9 cellular contexts compared by ENCODE assay signal in the genomic region with DNA sequence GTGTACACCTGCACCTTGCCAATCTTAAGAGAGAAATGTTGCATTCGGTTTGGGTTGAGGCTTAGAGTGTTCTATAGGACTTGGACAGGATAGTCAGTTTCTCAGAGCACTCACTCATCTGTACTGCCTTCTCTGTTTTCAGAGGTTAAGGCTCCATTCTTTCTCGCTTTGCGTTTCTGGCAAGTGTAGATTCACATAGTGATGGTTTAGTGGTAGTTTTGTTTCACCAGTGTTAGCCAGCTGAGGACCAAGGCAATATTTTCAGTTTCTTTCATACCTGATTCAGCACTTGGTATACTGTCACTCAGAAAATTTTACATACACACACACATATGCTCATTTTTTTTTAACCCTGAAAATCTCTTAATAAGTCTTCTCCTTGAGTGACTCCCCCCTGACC. TPM values are rescaled to one million over a fixed set of nuclear protein-coding genes. Genes with fewer than 3 reads are reported as not detected.
DNase-seq lines count a peak whose midpoint lies in the region; ATAC-seq, FAIRE-seq and TF ChIP-seq lines count a peak whose summit lies in the region.
"Had no signal": no experiment of that assay in that cellular context is flagged by ENCODE, and none has a peak within 500 bp of the region (broad histone marks: within the 10 kb centered on the region; RNA-seq: fewer than 3 reads in every experiment).

No MANE protein-coding gene starts in this region.

- TF ChIP-seq EP300 in HepG2 (IDR thresholded peaks at IDR 0.05; ENCODE audit: low read depth in 2 of 2, low read length in 2 of 2) (no peak), HepG2 (CRISPR knock-in tag; IDR thresholded peaks at IDR 0.05; ENCODE audit: borderline replicate concordance) (no peak), tibial nerve (IDR thresholded peaks at IDR 0.05) (no peak)

- H4K20me1 ChIP-seq in HepG2 (ENCODE audit: insufficient read depth, low read length) = 0 out of 2 replicates have a peak, but pooled peaks cover 4% of the 10 kb centered on the region

- ATAC-seq in activated T-cell treated with anti-CD3 and anti-CD28 coated beads, Interleukin-2, amount 50 U/mL, for 72 hours (replicated peaks in 1 of 2) = no peak
- no peak for ATAC-seq in activated naive CD8-positive, alpha-beta T cell treated with anti-CD3 and anti-CD28 coated beads, Interleukin-2, amount 10 ng/mL, durations not matched to agents 7 days and 5 days (ENCODE audit: low read depth)
- no peak for ATAC-seq in HepG2

- peak overlapping the region; percentile 92 for H3K27ac Mint-ChIP-seq in activated T-cell treated with anti-CD3 and anti-CD28 coated beads, Interleukin-2, amount 50 U/mL, for 72 hours
- H3K27ac Mint-ChIP-seq in activated naive CD8-positive, alpha-beta T cell treated with anti-CD3 and anti-CD28 coated beads, Interleukin-2, amount 10 ng/mL, durations not matched to agents 7 days and 5 days = peak overlapping the region; percentile 96

- peak overlapping the region; percentile 78 to 99 (median 97) for H3K4me3 ChIP-seq in HepG2 (replicated peaks in 1 of 3; ENCODE audit: insufficient read depth in 1 of 3, low read depth in 2 of 3, low read length in 3 of 3)
- peak overlapping the region in 3 of 4 donors; percentile 77 to 100 (median 99) for H3K4me3 ChIP-seq in tibial nerve

- peak overlapping the region; percentile 92 for H3K9ac ChIP-seq in HepG2 (ENCODE audit: insufficient read depth, low read depth, low read length)

- H3K27me3 ChIP-seq in HepG2 (ENCODE audit: control insufficient read depth in 1 of 2, insufficient read depth in 2 of 2, low read length in 2 of 2) = no peaks in the 10 kb centered on the region; a peak in 1 of 5 replicates
- H3K27me3 ChIP-seq in tibial nerve = no peaks in the 10 kb centered on the region

- H3K36me3 ChIP-seq in HepG2 (replicated peaks in 1 of 2; ENCODE audit: control insufficient read depth in 1 of 2, insufficient read depth in 2 of 2, low read length in 2 of 2) = peaks cover 27 to 30% of the 10 kb centered on the region in 2 experiments
- peaks cover 0 to 40% (median 9%) of the 10 kb centered on the region in 3 donors for H3K36me3 ChIP-seq in tibial nerve

- no peaks in the 10 kb centered on the region for H3K27me3 Mint-ChIP-seq in activated T-cell treated with anti-CD3 and anti-CD28 coated beads, Interleukin-2, amount 50 U/mL, for 72 hours (ENCODE audit: low read depth)
- no peaks in the 10 kb centered on the region for H3K27me3 Mint-ChIP-seq in activated naive CD8-positive, alpha-beta T cell treated with anti-CD3 and anti-CD28 coated beads, Interleukin-2, amount 10 ng/mL, durations not matched to agents 7 days and 5 days

- CTCF ChIA-PET in HepG2 (lab: Yijun Ruan, JAX; ENCODE audit: low intra/inter-chr PET ratio, low total read pairs) = no interaction called here

- peak overlapping the region; percentile 52 for H3K27ac ChIP-seq in HepG2 (ENCODE audit: extremely low read length, insufficient read depth, low read length)
- peak overlapping the region in 1 of 4 donors; percentile 93 for H3K27ac ChIP-seq in tibial nerve

- intact Hi-C loops in HepG2 (cut with micrococcal nuclease; ENCODE audit: unreplicated experiment) = loop anchor here (5.0 kb wide), 1 partner anchor 40 kb away; the partner anchor contains the start of gene AP1G1

- POLR2A ChIA-PET in activated naive CD8-positive, alpha-beta T cell treated with anti-CD3 and anti-CD28 coated beads, Interleukin-2, amount 10 ng/mL, durations not matched to agents 7 days and 5 days (lab: Charles Lee) = interaction anchor here (1.1 to 3.0 kb wide), 4 partner anchors 26 to 38 kb away, joined by 3 to 16 read pairs (median 13); partner anchors contain the start of genes AP1G1 and ZNF821
- POLR2A ChIA-PET in HepG2 (lab: Yijun Ruan, JAX) = interaction anchor here (1.4 kb wide), 1 partner anchor 38 kb away, joined by 5 read pairs; the partner anchor contains the start of gene AP1G1

- TF ChIP-seq POLR2A in HepG2 (IDR thresholded peaks at IDR 0.05; ENCODE audit: insufficient read depth in 1 of 2, low read depth in 2 of 2, low read length in 2 of 2) = no peak
- no peak for TF ChIP-seq POLR2A in tibial nerve (IDR thresholded peaks at IDR 0.05)

- H3K4me3 Mint-ChIP-seq in activated T-cell treated with anti-CD3 and anti-CD28 coated beads, Interleukin-2, amount 50 U/mL, for 72 hours = peak overlapping the region; percentile 95 to 97
- peak overlapping the region; percentile 94 for H3K4me3 Mint-ChIP-seq in activated naive CD8-positive, alpha-beta T cell treated with anti-CD3 and anti-CD28 coated beads, Interleukin-2, amount 10 ng/mL, durations not matched to agents 7 days and 5 days

- H3K4me1 ChIP-seq in HepG2 (ENCODE audit: insufficient read depth, low read length) (peaks cover 27% of the 10 kb centered on the region), tibial nerve (peaks cover 0 to 25% (median 7%) of the 10 kb centered on the region in 4 donors)

- no peak for DNase-seq in activated T-cell treated with anti-CD3 and anti-CD28 coated beads, Interleukin-2, amount 50 U/mL, for 72 hours
- DNase-seq in activated T-cell treated with anti-CD3 and anti-CD28 coated beads for 4 hours (no peak), HepG2 (ENCODE audit: low spot score) (no peak), tibial nerve (ENCODE audit: low spot score in 2 of 2) (no peak), KBM-7 (no peak), UCSD-AML1 (lab: John Stamatoyannopoulos, UW; ENCODE audit: unreplicated experiment) (no peak), NCI-H187 treated with DMSO at 0.1 percent for 48 hours (lab: John Stamatoyannopoulos, UW) (no peak)
- DNase-seq in activated naive CD8-positive, alpha-beta T cell treated with anti-CD3 and anti-CD28 coated beads, Interleukin-2, amount 10 ng/mL, durations not matched to agents 7 days and 5 days = no peak

- H3K9me3 Mint-ChIP-seq in activated T-cell treated with anti-CD3 and anti-CD28 coated beads, Interleukin-2, amount 50 U/mL, for 72 hours = no peaks in the 10 kb centered on the region
- H3K9me3 Mint-ChIP-seq in activated naive CD8-positive, alpha-beta T cell treated with anti-CD3 and anti-CD28 coated beads, Interleukin-2, amount 10 ng/mL, durations not matched to agents 7 days and 5 days = no peaks in the 10 kb centered on the region

- in situ Hi-C loops in HepG2 (cut with HindIII; ENCODE audit: extremely low pct_ligation_motif_present, low pct_unique_long_range_greater_than_20kb) (no loop called here), KBM-7 (cut with MboI; ENCODE audit: low pct_unique_long_range_greater_than_20kb, low sequenced_read_pairs) (no loop called here)

- H3K36me3 Mint-ChIP-seq in activated T-cell treated with anti-CD3 and anti-CD28 coated beads, Interleukin-2, amount 50 U/mL, for 72 hours (ENCODE audit: insufficient read depth in 2 of 2) = peaks cover 13 to 18% of the 10 kb centered on the region in 2 donors
- peaks cover 22% of the 10 kb centered on the region for H3K36me3 Mint-ChIP-seq in activated naive CD8-positive, alpha-beta T cell treated with anti-CD3 and anti-CD28 coated beads, Interleukin-2, amount 10 ng/mL, durations not matched to agents 7 days and 5 days

- TF ChIP-seq CTCF in HepG2 (CRISPR knock-in tag; IDR thresholded peaks at IDR 0.05) = no peak
- no peak for TF ChIP-seq CTCF in tibial nerve (IDR thresholded peaks at IDR 0.05)

- H3K4me2 ChIP-seq in HepG2 (ENCODE audit: low read depth, low read length) = peak overlapping the region; percentile 91

- no TSS peak for BruUV-seq in HepG2 (replicated peaks; lab: Mats Ljungman, UMichigan)

- H3K79me2 ChIP-seq in HepG2 (ENCODE audit: insufficient read depth, low read length) = peaks cover 22% of the 10 kb centered on the region

- FAIRE-seq in HepG2 (lab: Jason Lieb, UNC) = no peak
- FAIRE-seq: D721Med had no signal

- H3K4me1 Mint-ChIP-seq in activated T-cell treated with anti-CD3 and anti-CD28 coated beads, Interleukin-2, amount 50 U/mL, for 72 hours (ENCODE audit: low read depth) = peaks cover 71% of the 10 kb centered on the region
- H3K4me1 Mint-ChIP-seq in activated naive CD8-positive, alpha-beta T cell treated with anti-CD3 and anti-CD28 coated beads, Interleukin-2, amount 10 ng/mL, durations not matched to agents 7 days and 5 days = peaks cover 28% of the 10 kb centered on the region

- no peak for TF ChIP-seq RAD21 in HepG2 (CRISPR knock-in tag; IDR thresholded peaks at IDR 0.05)

- WGBS in HepG2 (ENCODE audit: low lambda C conversion rate) = 53% methylated on average over 3 of the region's 3 CpGs
- WGBS in tibial nerve, 2 donors = 61 to 69% methylated on average over 3 of the region's 3 CpGs

- no peak overlapping the region for H2AFZ ChIP-seq in HepG2 (ENCODE audit: low read length)

- H3K9me3 ChIP-seq in HepG2 (ENCODE audit: low read length) (no peaks in the 10 kb centered on the region), tibial nerve (no peaks in the 10 kb centered on the region)

RNA-seq across cellular contexts. Expression of gene ATXN1L, which starts 1.3 kb away (rescaled TPM):
- total RNA-seq in activated T-cell treated with anti-CD3 and anti-CD28 coated beads, Interleukin-2, amount 50 U/mL, for 72 hours = 10 to 100 TPM; 21.7 to 25.8 TPM
- 10 to 100 TPM; 27.8 to 28.3 TPM for total RNA-seq in activated naive CD8-positive, alpha-beta T cell treated with anti-CD3 and anti-CD28 coated beads, Interleukin-2, amount 10 ng/mL, durations not matched to agents 7 days and 5 days
- total RNA-seq in HepG2 (2016; rRNA removed; fragmentation: Illumina TruSeq; extraction: Trizol) = 22.4 and 23.6 TPM in 2 replicates
- 3.6 and 5.9 TPM in 2 replicates for total RNA-seq in HepG2 (2016; cell fraction: cytosol; rRNA removed; fragmentation: Illumina TruSeq; extraction: Trizol; ENCODE audit: low read depth)
- total RNA-seq in HepG2 (2016; cell fraction: insoluble cytoplasmic fraction; rRNA removed; fragmentation: Illumina TruSeq; extraction: Trizol) = 20.9 and 21.7 TPM in 2 replicates
- 10.7 and 13.4 TPM in 2 replicates for total RNA-seq in HepG2 (2016; cell fraction: membrane; rRNA removed; fragmentation: Illumina TruSeq; extraction: Trizol)
- total RNA-seq in HepG2 (2016; cell fraction: nucleus; rRNA removed; fragmentation: Illumina TruSeq; extraction: Trizol) = 21.5 and 23.5 TPM in 2 replicates
- 19.6 and 20.0 TPM in 2 replicates for polyA plus RNA-seq in HepG2 (2011; rRNA removed)
- polyA plus RNA-seq in HepG2 (2011; cell fraction: cytosol; rRNA removed) = 13.1 and 13.9 TPM in 2 replicates
- polyA plus RNA-seq in HepG2 (2011; cell fraction: nucleus; rRNA removed) = 33.8 and 34.8 TPM in 2 replicates
- 16.8 and 18.1 TPM in 2 replicates for polyA plus RNA-seq in HepG2 (2012)
- polyA plus RNA-seq in HepG2 (2016; cell fraction: cytosol; fragmentation: Illumina TruSeq; extraction: Trizol; ENCODE audit: low read depth) = 1.9 and 3.5 TPM in 2 replicates
- 14.9 and 15.2 TPM in 2 replicates for polyA plus RNA-seq in HepG2 (2016; cell fraction: insoluble cytoplasmic fraction; fragmentation: Illumina TruSeq; extraction: Trizol; ENCODE audit: low read depth)
- 5.2 and 5.3 TPM in 2 replicates for polyA plus RNA-seq in HepG2 (2016; cell fraction: membrane; fragmentation: Illumina TruSeq; extraction: Trizol; ENCODE audit: low read depth)
- 25.4 and 26.1 TPM in 2 replicates for polyA plus RNA-seq in HepG2 (2016; cell fraction: nucleus; fragmentation: Illumina TruSeq; extraction: Trizol; ENCODE audit: insufficient read depth, low read depth)
- polyA minus RNA-seq in HepG2 (2011; rRNA and poly(A)+ RNA removed; ENCODE audit: low replicate concordance) = 27.5 and 35.3 TPM in 2 replicates
- 11.6 and 12.9 TPM in 2 replicates for polyA minus RNA-seq in HepG2 (2011; cell fraction: cytosol; rRNA and poly(A)+ RNA removed)
- polyA minus RNA-seq in HepG2 (2011; cell fraction: nucleus; rRNA and poly(A)+ RNA removed) = 26.9 and 31.0 TPM in 2 replicates
- total RNA-seq in tibial nerve = 10 to 100 TPM; 24.9 to 35.1 (median 30.0) TPM

RNA-seq across cellular contexts. Expression of gene ZNF821, which starts 36.9 kb away (rescaled TPM):
- 10 to 100 TPM; 12.7 to 15.4 TPM for total RNA-seq in activated T-cell treated with anti-CD3 and anti-CD28 coated beads, Interleukin-2, amount 50 U/mL, for 72 hours
- total RNA-seq in activated naive CD8-positive, alpha-beta T cell treated with anti-CD3 and anti-CD28 coated beads, Interleukin-2, amount 10 ng/mL, durations not matched to agents 7 days and 5 days = 1 to 10 TPM; 5.7 to 8.0 TPM
- total RNA-seq in HepG2 (2016; rRNA removed; fragmentation: Illumina TruSeq; extraction: Trizol) = 6.0 and 7.0 TPM in 2 replicates
- total RNA-seq in HepG2 (2016; cell fraction: cytosol; rRNA removed; fragmentation: Illumina TruSeq; extraction: Trizol; ENCODE audit: low read depth) = 4.9 and 5.9 TPM in 2 replicates
- total RNA-seq in HepG2 (2016; cell fraction: insoluble cytoplasmic fraction; rRNA removed; fragmentation: Illumina TruSeq; extraction: Trizol) = 6.5 and 7.8 TPM in 2 replicates
- total RNA-seq in HepG2 (2016; cell fraction: membrane; rRNA removed; fragmentation: Illumina TruSeq; extraction: Trizol) = 9.7 and 9.9 TPM in 2 replicates
- 5.0 and 7.0 TPM in 2 replicates for total RNA-seq in HepG2 (2016; cell fraction: nucleus; rRNA removed; fragmentation: Illumina TruSeq; extraction: Trizol)
- polyA plus RNA-seq in HepG2 (2011; rRNA removed) = 8.2 and 9.1 TPM in 2 replicates
- polyA plus RNA-seq in HepG2 (2011; cell fraction: cytosol; rRNA removed) = 7.8 and 7.9 TPM in 2 replicates
- 13.1 and 13.6 TPM in 2 replicates for polyA plus RNA-seq in HepG2 (2011; cell fraction: nucleus; rRNA removed)
- 4.8 and 7.2 TPM in 2 replicates for polyA plus RNA-seq in HepG2 (2012)
- polyA plus RNA-seq in HepG2 (2016; cell fraction: cytosol; fragmentation: Illumina TruSeq; extraction: Trizol; ENCODE audit: low read depth) = 3.0 and 3.2 TPM in 2 replicates
- polyA plus RNA-seq in HepG2 (2016; cell fraction: insoluble cytoplasmic fraction; fragmentation: Illumina TruSeq; extraction: Trizol; ENCODE audit: low read depth) = 5.8 and 7.3 TPM in 2 replicates
- 4.2 and 6.2 TPM in 2 replicates for polyA plus RNA-seq in HepG2 (2016; cell fraction: membrane; fragmentation: Illumina TruSeq; extraction: Trizol; ENCODE audit: low read depth)
- polyA plus RNA-seq in HepG2 (2016; cell fraction: nucleus; fragmentation: Illumina TruSeq; extraction: Trizol; ENCODE audit: insufficient read depth, low read depth) = 7.5 and 8.7 TPM in 2 replicates
- polyA minus RNA-seq in HepG2 (2011; rRNA and poly(A)+ RNA removed; ENCODE audit: low replicate concordance) = 4.7 and 11.8 TPM in 2 replicates
- 5.3 and 5.9 TPM in 2 replicates for polyA minus RNA-seq in HepG2 (2011; cell fraction: cytosol; rRNA and poly(A)+ RNA removed)
- 9.3 and 11.5 TPM in 2 replicates for polyA minus RNA-seq in HepG2 (2011; cell fraction: nucleus; rRNA and poly(A)+ RNA removed)
- 10 to 100 TPM in 1 of 4 donors, 1 to 10 TPM in 3; 3.5 to 18.9 (median 4.3) TPM for total RNA-seq in tibial nerve

RNA-seq across cellular contexts. Expression of gene AP1G1, which starts 38.5 kb away (rescaled TPM):
- 10 to 100 TPM; 83.2 to 87.0 TPM for total RNA-seq in activated T-cell treated with anti-CD3 and anti-CD28 coated beads, Interleukin-2, amount 50 U/mL, for 72 hours
- 10 to 100 TPM; 86.3 to 93.2 TPM for total RNA-seq in activated naive CD8-positive, alpha-beta T cell treated with anti-CD3 and anti-CD28 coated beads, Interleukin-2, amount 10 ng/mL, durations not matched to agents 7 days and 5 days
- total RNA-seq in HepG2 (2016; rRNA removed; fragmentation: Illumina TruSeq; extraction: Trizol) (66.2 and 87.1 TPM in 2 replicates), tibial nerve (100 to 1,000 TPM in 1 of 4 donors, 10 to 100 TPM in 3; 68.4 to 100 (median 95.6) TPM)
- 7.1 TPM in 2 replicates for total RNA-seq in HepG2 (2016; cell fraction: cytosol; rRNA removed; fragmentation: Illumina TruSeq; extraction: Trizol; ENCODE audit: low read depth)
- total RNA-seq in HepG2 (2016; cell fraction: insoluble cytoplasmic fraction; rRNA removed; fragmentation: Illumina TruSeq; extraction: Trizol) = 66.4 and 87.7 TPM in 2 replicates
- total RNA-seq in HepG2 (2016; cell fraction: membrane; rRNA removed; fragmentation: Illumina TruSeq; extraction: Trizol) = 21.0 and 22.8 TPM in 2 replicates
- 90.7 and 111 TPM in 2 replicates for total RNA-seq in HepG2 (2016; cell fraction: nucleus; rRNA removed; fragmentation: Illumina TruSeq; extraction: Trizol)
- 58.8 and 62.2 TPM in 2 replicates for polyA plus RNA-seq in HepG2 (2011; rRNA removed)
- 40.7 and 56.1 TPM in 2 replicates for polyA plus RNA-seq in HepG2 (2011; cell fraction: cytosol; rRNA removed)
- 69.2 and 80.7 TPM in 2 replicates for polyA plus RNA-seq in HepG2 (2011; cell fraction: nucleus; rRNA removed)
- 41.7 and 51.2 TPM in 2 replicates for polyA plus RNA-seq in HepG2 (2012)
- polyA plus RNA-seq in HepG2 (2016; cell fraction: cytosol; fragmentation: Illumina TruSeq; extraction: Trizol; ENCODE audit: low read depth) = 2.4 and 3.2 TPM in 2 replicates
- 61.2 and 67.4 TPM in 2 replicates for polyA plus RNA-seq in HepG2 (2016; cell fraction: insoluble cytoplasmic fraction; fragmentation: Illumina TruSeq; extraction: Trizol; ENCODE audit: low read depth)
- 9.9 and 10.4 TPM in 2 replicates for polyA plus RNA-seq in HepG2 (2016; cell fraction: membrane; fragmentation: Illumina TruSeq; extraction: Trizol; ENCODE audit: low read depth)
- 71.7 and 84.0 TPM in 2 replicates for polyA plus RNA-seq in HepG2 (2016; cell fraction: nucleus; fragmentation: Illumina TruSeq; extraction: Trizol; ENCODE audit: insufficient read depth, low read depth)
- 149 and 155 TPM in 2 replicates for polyA minus RNA-seq in HepG2 (2011; rRNA and poly(A)+ RNA removed; ENCODE audit: low replicate concordance)
- 71.5 and 78.8 TPM in 2 replicates for polyA minus RNA-seq in HepG2 (2011; cell fraction: cytosol; rRNA and poly(A)+ RNA removed)
- polyA minus RNA-seq in HepG2 (2011; cell fraction: nucleus; rRNA and poly(A)+ RNA removed) = 197 and 211 TPM in 2 replicates

RNA-seq across cellular contexts. Expression of gene IST1, which starts 48.2 kb away (rescaled TPM):
- 100 to 1,000 TPM; 190 to 194 TPM for total RNA-seq in activated T-cell treated with anti-CD3 and anti-CD28 coated beads, Interleukin-2, amount 50 U/mL, for 72 hours
- 100 to 1,000 TPM; 228 to 248 TPM for total RNA-seq in activated naive CD8-positive, alpha-beta T cell treated with anti-CD3 and anti-CD28 coated beads, Interleukin-2, amount 10 ng/mL, durations not matched to agents 7 days and 5 days
- total RNA-seq in HepG2 (2016; rRNA removed; fragmentation: Illumina TruSeq; extraction: Trizol) (346 and 497 TPM in 2 replicates), tibial nerve (100 to 1,000 TPM; 169 to 244 (median 204) TPM)
- total RNA-seq in HepG2 (2016; cell fraction: cytosol; rRNA removed; fragmentation: Illumina TruSeq; extraction: Trizol; ENCODE audit: low read depth) = 49.2 and 50.3 TPM in 2 replicates
- 344 and 478 TPM in 2 replicates for total RNA-seq in HepG2 (2016; cell fraction: insoluble cytoplasmic fraction; rRNA removed; fragmentation: Illumina TruSeq; extraction: Trizol)
- 98.2 and 110 TPM in 2 replicates for total RNA-seq in HepG2 (2016; cell fraction: membrane; rRNA removed; fragmentation: Illumina TruSeq; extraction: Trizol)
- 217 and 218 TPM in 2 replicates for total RNA-seq in HepG2 (2016; cell fraction: nucleus; rRNA removed; fragmentation: Illumina TruSeq; extraction: Trizol)
- polyA plus RNA-seq in HepG2 (2011; rRNA removed) = 402 and 415 TPM in 2 replicates
- 246 and 321 TPM in 2 replicates for polyA plus RNA-seq in HepG2 (2011; cell fraction: cytosol; rRNA removed)
- 386 and 449 TPM in 2 replicates for polyA plus RNA-seq in HepG2 (2011; cell fraction: nucleus; rRNA removed)
- polyA plus RNA-seq in HepG2 (2012) = 250 and 252 TPM in 2 replicates
- polyA plus RNA-seq in HepG2 (2016; cell fraction: cytosol; fragmentation: Illumina TruSeq; extraction: Trizol; ENCODE audit: low read depth) = 15.5 and 16.2 TPM in 2 replicates
- 427 and 428 TPM in 2 replicates for polyA plus RNA-seq in HepG2 (2016; cell fraction: insoluble cytoplasmic fraction; fragmentation: Illumina TruSeq; extraction: Trizol; ENCODE audit: low read depth)
- polyA plus RNA-seq in HepG2 (2016; cell fraction: membrane; fragmentation: Illumina TruSeq; extraction: Trizol; ENCODE audit: low read depth) = 40.8 and 43.5 TPM in 2 replicates
- polyA plus RNA-seq in HepG2 (2016; cell fraction: nucleus; fragmentation: Illumina TruSeq; extraction: Trizol; ENCODE audit: insufficient read depth, low read depth) = 440 and 473 TPM in 2 replicates
- polyA minus RNA-seq in HepG2 (2011; rRNA and poly(A)+ RNA removed; ENCODE audit: low replicate concordance) = 132 and 270 TPM in 2 replicates
- 125 and 139 TPM in 2 replicates for polyA minus RNA-seq in HepG2 (2011; cell fraction: cytosol; rRNA and poly(A)+ RNA removed)
- polyA minus RNA-seq in HepG2 (2011; cell fraction: nucleus; rRNA and poly(A)+ RNA removed) = 242 and 297 TPM in 2 replicates
